Comparison of ENCODE assay signal across 8 cellular contexts in genomic region chr11:46120361-46120710, GRCh38. TPM values are rescaled to one million over a fixed set of nuclear protein-coding genes. Genes with fewer than 3 reads are reported as not detected.
DNase-seq lines count a peak whose midpoint lies in the region; ATAC-seq and TF ChIP-seq lines count a peak whose summit lies in the region.

No MANE protein-coding gene starts in this region.

- H3K27ac Mint-ChIP-seq in activated CD4-positive, alpha-beta memory T cell treated with anti-CD3 and anti-CD28 coated beads, Interleukin-2, amount 10 ng/mL, durations not matched to agents 7 days and 5 days, result peak overlapping the region; percentile 89
- H3K27ac Mint-ChIP-seq in glutamatergic neuron (ENCODE audit: unreplicated experiment), result peak overlapping the region; percentile 98

- CTCF ChIA-PET in activated CD4-positive, alpha-beta memory T cell treated with anti-CD3 and anti-CD28 coated beads, Interleukin-2, amount 10 ng/mL, durations not matched to agents 7 days and 5 days (lab: Charles Lee), result no interaction called here

- no peaks in the 10 kb centered on the region for H3K9me3 ChIP-seq in psoas muscle

- no peaks in the 10 kb centered on the region for H3K9me3 Mint-ChIP-seq in activated CD4-positive, alpha-beta memory T cell treated with anti-CD3 and anti-CD28 coated beads, Interleukin-2, amount 10 ng/mL, durations not matched to agents 7 days and 5 days
- peaks cover 14% of the 10 kb centered on the region for H3K9me3 Mint-ChIP-seq in glutamatergic neuron (ENCODE audit: unreplicated experiment)

- peak overlapping the region; percentile 87 for H3K27ac ChIP-seq in psoas muscle

- H3K4me3 ChIP-seq in psoas muscle, result peak overlapping the region; percentile 78

- TF ChIP-seq CTCF in glutamatergic neuron (IDR thresholded peaks at IDR 0.05; ENCODE audit: partially characterized antibody, unreplicated experiment) (no peak), psoas muscle (IDR thresholded peaks at IDR 0.05) (no peak)

- intact Hi-C loops in psoas muscle (cut with DNase I), result loop anchor here in 1 of 2 donors (10.0 kb wide), 1 partner anchor 214 kb away; no protein-coding TSS in a partner anchor

- DNase-seq in activated gamma-delta T cell (lab: John Stamatoyannopoulos, UW) (peak; percentile 21), activated gamma-delta T cell treated with Interleukin-2 at 50 U/mL for 16 hours (no peak), glutamatergic neuron (peak; percentile 43), psoas muscle (peak; percentile 43 to 50), GM03348 (ENCODE audit: low spot score) (no peak), pons (ENCODE audit: low spot score) (no peak)
- DNase-seq in activated CD4-positive, alpha-beta memory T cell treated with anti-CD3 and anti-CD28 coated beads, Interleukin-2, amount 10 ng/mL, durations not matched to agents 7 days and 5 days, result peak; percentile 23

- no peaks in the 10 kb centered on the region for H3K27me3 Mint-ChIP-seq in activated CD4-positive, alpha-beta memory T cell treated with anti-CD3 and anti-CD28 coated beads, Interleukin-2, amount 10 ng/mL, durations not matched to agents 7 days and 5 days
- H3K27me3 Mint-ChIP-seq in glutamatergic neuron (ENCODE audit: unreplicated experiment), result peaks cover 7% of the 10 kb centered on the region

- peaks cover 6% of the 10 kb centered on the region for H3K36me3 Mint-ChIP-seq in activated CD4-positive, alpha-beta memory T cell treated with anti-CD3 and anti-CD28 coated beads, Interleukin-2, amount 10 ng/mL, durations not matched to agents 7 days and 5 days (ENCODE audit: low read depth)
- H3K36me3 Mint-ChIP-seq in glutamatergic neuron (ENCODE audit: unreplicated experiment), result no peaks in the 10 kb centered on the region

- POLR2A ChIA-PET in activated CD4-positive, alpha-beta memory T cell treated with anti-CD3 and anti-CD28 coated beads, Interleukin-2, amount 10 ng/mL, durations not matched to agents 7 days and 5 days (lab: Charles Lee), result interaction anchor here (0.8 to 1.2 kb wide), 3 partner anchors 21 to 229 kb away, joined by 4 to 7 read pairs (median 6); no protein-coding TSS in a partner anchor

- H3K36me3 ChIP-seq in psoas muscle (ENCODE audit: insufficient read depth in 1 of 2, low read depth in 1 of 2), result no peaks in the 10 kb centered on the region

- H3K4me1 ChIP-seq in psoas muscle, result peaks cover 43% of the 10 kb centered on the region

- peak overlapping the region; percentile 89 for H3K4me3 Mint-ChIP-seq in activated CD4-positive, alpha-beta memory T cell treated with anti-CD3 and anti-CD28 coated beads, Interleukin-2, amount 10 ng/mL, durations not matched to agents 7 days and 5 days
- H3K4me3 Mint-ChIP-seq in glutamatergic neuron (ENCODE audit: unreplicated experiment), result peak overlapping the region; percentile 88

- peak in 2 of 4 donors; percentile 2 to 14 for ATAC-seq in psoas muscle
- no peak for ATAC-seq in GM21526 (IDR thresholded peaks at IDR 0.05; ENCODE audit: low FRiP score, unreplicated experiment)

- WGBS in psoas muscle, 3 donors, result 0 to 1% (median 1%) methylated on average over 11 to 25 of the region's 25 CpGs

- H3K4me1 Mint-ChIP-seq in activated CD4-positive, alpha-beta memory T cell treated with anti-CD3 and anti-CD28 coated beads, Interleukin-2, amount 10 ng/mL, durations not matched to agents 7 days and 5 days, result peaks cover 49% of the 10 kb centered on the region
- H3K4me1 Mint-ChIP-seq in glutamatergic neuron (ENCODE audit: low read depth, unreplicated experiment), result peaks cover 15% of the 10 kb centered on the region

- H3K27me3 ChIP-seq in psoas muscle (ENCODE audit: insufficient read depth in 3 of 3, low read length in 2 of 3), result no peaks in the 10 kb centered on the region

RNA-seq across cellular contexts. Expression of gene PHF21A, which starts 0.9 kb away (rescaled TPM):
- 10 to 100 TPM; 52.6 to 56.9 TPM for total RNA-seq in activated CD4-positive, alpha-beta memory T cell treated with anti-CD3 and anti-CD28 coated beads, Interleukin-2, amount 10 ng/mL, durations not matched to agents 7 days and 5 days
- total RNA-seq in glutamatergic neuron (ENCODE audit: unreplicated experiment), result 71.1 TPM
- 10 to 100 TPM; 14.8 to 21.3 (median 18.0) TPM for total RNA-seq in psoas muscle
- 10 to 100 TPM in 1 of 3 donors, 1 to 10 TPM in 2; 4.1 to 20.3 (median 8.5) TPM for polyA plus RNA-seq in psoas muscle

Comparison
In these comparisons a context has a peak if more than half of its experiments do, and no peak if none do; other contexts are left out.
1. DNase-seq: peak in activated gamma-delta T cell (single experiment), activated CD4-positive, alpha-beta memory T cell treated with anti-CD3 and anti-CD28 coated beads, Interleukin-2, amount 10 ng/mL, durations not matched to agents 7 days and 5 days (single experiment), glutamatergic neuron (single experiment) and psoas muscle (2 of 2); none in activated gamma-delta T cell treated with Interleukin-2 at 50 U/mL for 16 hours (single experiment), GM03348 (single experiment) and pons (single experiment).